2 cellular contexts compared by ENCODE assay signal in genomic region chr1:26541816-26542711, GRCh38.
A peak's percentile ranks its signal among the peaks of the same experiment; 100 is the strongest.
TF ChIP-seq lines count a peak whose summit lies in the region.

No MANE protein-coding gene starts in this region.

TF ChIP-seq in WTC11, 78 proteins besides CTCF, POLR2A, EP300 and RAD21:
- TF ChIP-seq, protein P1, sequence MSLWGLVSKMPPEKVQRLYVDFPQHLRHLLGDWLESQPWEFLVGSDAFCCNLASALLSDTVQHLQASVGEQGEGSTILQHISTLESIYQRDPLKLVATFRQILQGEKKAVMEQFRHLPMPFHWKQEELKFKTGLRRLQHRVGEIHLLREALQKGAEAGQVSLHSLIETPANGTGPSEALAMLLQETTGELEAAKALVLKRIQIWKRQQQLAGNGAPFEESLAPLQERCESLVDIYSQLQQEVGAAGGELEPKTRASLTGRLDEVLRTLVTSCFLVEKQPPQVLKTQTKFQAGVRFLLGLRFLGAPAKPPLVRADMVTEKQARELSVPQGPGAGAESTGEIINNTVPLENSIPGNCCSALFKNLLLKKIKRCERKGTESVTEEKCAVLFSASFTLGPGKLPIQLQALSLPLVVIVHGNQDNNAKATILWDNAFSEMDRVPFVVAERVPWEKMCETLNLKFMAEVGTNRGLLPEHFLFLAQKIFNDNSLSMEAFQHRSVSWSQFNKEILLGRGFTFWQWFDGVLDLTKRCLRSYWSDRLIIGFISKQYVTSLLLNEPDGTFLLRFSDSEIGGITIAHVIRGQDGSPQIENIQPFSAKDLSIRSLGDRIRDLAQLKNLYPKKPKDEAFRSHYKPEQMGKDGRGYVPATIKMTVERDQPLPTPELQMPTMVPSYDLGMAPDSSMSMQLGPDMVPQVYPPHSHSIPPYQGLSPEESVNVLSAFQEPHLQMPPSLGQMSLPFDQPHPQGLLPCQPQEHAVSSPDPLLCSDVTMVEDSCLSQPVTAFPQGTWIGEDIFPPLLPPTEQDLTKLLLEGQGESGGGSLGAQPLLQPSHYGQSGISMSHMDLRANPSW (CRISPR knock-in tag; conservative IDR thresholded peaks at IDR 0.05; ENCODE audit: low read depth), result no peak
- TF ChIP-seq RELA (CRISPR knock-in tag; IDR thresholded peaks at IDR 0.05; ENCODE audit: borderline replicate concordance), result no peak
- no peak for TF ChIP-seq TEAD1 (CRISPR knock-in tag; IDR thresholded peaks at IDR 0.05)
- TF ChIP-seq ELF4 (CRISPR knock-in tag; IDR thresholded peaks at IDR 0.05; ENCODE audit: low read depth), result no peak
TF ChIP-seq in WTC11: peak in this region for 0.

TF ChIP-seq in HepG2, 621 proteins besides CTCF, POLR2A, EP300 and RAD21 (continued from another document):
- TF ChIP-seq, protein P2, sequence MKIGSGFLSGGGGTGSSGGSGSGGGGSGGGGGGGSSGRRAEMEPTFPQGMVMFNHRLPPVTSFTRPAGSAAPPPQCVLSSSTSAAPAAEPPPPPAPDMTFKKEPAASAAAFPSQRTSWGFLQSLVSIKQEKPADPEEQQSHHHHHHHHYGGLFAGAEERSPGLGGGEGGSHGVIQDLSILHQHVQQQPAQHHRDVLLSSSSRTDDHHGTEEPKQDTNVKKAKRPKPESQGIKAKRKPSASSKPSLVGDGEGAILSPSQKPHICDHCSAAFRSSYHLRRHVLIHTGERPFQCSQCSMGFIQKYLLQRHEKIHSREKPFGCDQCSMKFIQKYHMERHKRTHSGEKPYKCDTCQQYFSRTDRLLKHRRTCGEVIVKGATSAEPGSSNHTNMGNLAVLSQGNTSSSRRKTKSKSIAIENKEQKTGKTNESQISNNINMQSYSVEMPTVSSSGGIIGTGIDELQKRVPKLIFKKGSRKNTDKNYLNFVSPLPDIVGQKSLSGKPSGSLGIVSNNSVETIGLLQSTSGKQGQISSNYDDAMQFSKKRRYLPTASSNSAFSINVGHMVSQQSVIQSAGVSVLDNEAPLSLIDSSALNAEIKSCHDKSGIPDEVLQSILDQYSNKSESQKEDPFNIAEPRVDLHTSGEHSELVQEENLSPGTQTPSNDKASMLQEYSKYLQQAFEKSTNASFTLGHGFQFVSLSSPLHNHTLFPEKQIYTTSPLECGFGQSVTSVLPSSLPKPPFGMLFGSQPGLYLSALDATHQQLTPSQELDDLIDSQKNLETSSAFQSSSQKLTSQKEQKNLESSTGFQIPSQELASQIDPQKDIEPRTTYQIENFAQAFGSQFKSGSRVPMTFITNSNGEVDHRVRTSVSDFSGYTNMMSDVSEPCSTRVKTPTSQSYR (CRISPR knock-in tag; IDR thresholded peaks at IDR 0.05; ENCODE audit: borderline replicate concordance), result peak; percentile 64; the same call in 1 of the 2 replicates
- TF ChIP-seq ZNF777 (CRISPR knock-in tag; IDR thresholded peaks at IDR 0.05) (no peak), MIER2 (CRISPR knock-in tag; IDR thresholded peaks at IDR 0.05) (no peak), FOXA1 (IDR thresholded peaks at IDR 0.05) (no peak), FOXA1 (CRISPR knock-in tag; IDR thresholded peaks at IDR 0.05) (0 out of 2 replicates have a peak, but pooled peaks have one; percentile 9), TFDP1 (CRISPR knock-in tag; IDR thresholded peaks at IDR 0.05; ENCODE audit: borderline replicate concordance) (no peak), PATZ1 (CRISPR knock-in tag; IDR thresholded peaks at IDR 0.05) (0 out of 2 replicates have a peak, but pooled peaks have one; percentile 30), ZBTB38 (CRISPR knock-in tag; IDR thresholded peaks at IDR 0.05) (no peak), MTF2 (CRISPR knock-in tag; IDR thresholded peaks at IDR 0.05; ENCODE audit: borderline replicate concordance) (no peak), ZBTB4 (CRISPR knock-in tag; IDR thresholded peaks at IDR 0.05; ENCODE audit: borderline replicate concordance) (no peak), KLF12 (CRISPR knock-in tag; IDR thresholded peaks at IDR 0.05; ENCODE audit: borderline replicate concordance) (no peak), SNAPC2 (CRISPR knock-in tag; IDR thresholded peaks at IDR 0.05) (no peak)
- TF ChIP-seq, protein P3, sequence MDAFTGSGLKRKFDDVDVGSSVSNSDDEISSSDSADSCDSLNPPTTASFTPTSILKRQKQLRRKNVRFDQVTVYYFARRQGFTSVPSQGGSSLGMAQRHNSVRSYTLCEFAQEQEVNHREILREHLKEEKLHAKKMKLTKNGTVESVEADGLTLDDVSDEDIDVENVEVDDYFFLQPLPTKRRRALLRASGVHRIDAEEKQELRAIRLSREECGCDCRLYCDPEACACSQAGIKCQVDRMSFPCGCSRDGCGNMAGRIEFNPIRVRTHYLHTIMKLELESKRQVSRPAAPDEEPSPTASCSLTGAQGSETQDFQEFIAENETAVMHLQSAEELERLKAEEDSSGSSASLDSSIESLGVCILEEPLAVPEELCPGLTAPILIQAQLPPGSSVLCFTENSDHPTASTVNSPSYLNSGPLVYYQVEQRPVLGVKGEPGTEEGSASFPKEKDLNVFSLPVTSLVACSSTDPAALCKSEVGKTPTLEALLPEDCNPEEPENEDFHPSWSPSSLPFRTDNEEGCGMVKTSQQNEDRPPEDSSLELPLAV (CRISPR knock-in tag; conservative IDR thresholded peaks at IDR 0.05; ENCODE audit: low read depth), result no peak
- TF ChIP-seq, protein P4, sequence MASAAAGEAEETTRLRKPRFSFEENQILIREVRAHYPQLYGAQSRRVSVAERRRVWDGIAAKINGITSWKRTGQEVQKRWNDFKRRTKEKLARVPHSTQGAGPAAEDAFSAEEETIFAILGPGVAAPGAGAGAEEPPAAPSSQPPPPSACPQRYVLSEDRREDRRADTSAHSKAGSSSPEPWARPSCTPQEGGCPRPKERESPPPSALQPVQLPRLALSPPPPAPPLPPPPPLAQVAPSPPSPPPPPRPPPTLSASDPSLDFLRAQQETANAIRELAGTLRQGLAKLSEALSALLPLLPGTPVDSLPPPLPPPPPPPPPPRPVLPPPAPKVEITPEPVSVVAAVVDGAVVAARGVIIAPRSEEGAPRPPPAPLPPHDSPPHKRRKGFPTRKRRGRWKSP (CRISPR knock-in tag; IDR thresholded peaks at IDR 0.05), result no peak
